In genomic region chr1:156386134-156386901, GRCh38 we compare ENCODE assay signal across 13 cellular contexts. TPM values are rescaled to one million over a fixed set of nuclear protein-coding genes. Genes with fewer than 3 reads are reported as not detected.
"Had no signal": no experiment of that assay in that cellular context is flagged by ENCODE, and none has a peak within 500 bp of the region (broad histone marks: within the 10 kb centered on the region; RNA-seq: fewer than 3 reads in every experiment).

No MANE protein-coding gene starts in this region.

- H3K9me3 Mint-ChIP-seq: activated CD4-positive, alpha-beta memory T cell treated with anti-CD3 and anti-CD28 coated beads, Interleukin-2, amount 10 ng/mL, durations not matched to agents 7 days and 5 days; activated T-cell treated with anti-CD3 and anti-CD28 coated beads, Interleukin-2, amount 50 U/mL, for 4 hours; endodermal cell; naive B cell; stimulated activated effector memory CD8-positive, alpha-beta T cell treated with anti-CD3 and anti-CD28 coated beads, Interleukin-12 subunit alpha, Interleukin-12 subunit beta, amount 100 ng/mL, for 72 hours; WTC11 had no signal

- H3K4me1 ChIP-seq: transverse colon had no signal

- H3K36me3 ChIP-seq: gastroesophageal sphincter, neutrophil, transverse colon had no signal

- H3K27ac ChIP-seq: gastroesophageal sphincter, neutrophil, transverse colon had no signal

- DNase-seq: islet precursor cell had no signal

- H3K9me3 ChIP-seq: gastroesophageal sphincter, neutrophil, transverse colon had no signal

- H3K4me3 ChIP-seq: gastroesophageal sphincter, transverse colon had no signal

- H3K4me3 Mint-ChIP-seq: activated CD4-positive, alpha-beta memory T cell treated with anti-CD3 and anti-CD28 coated beads, Interleukin-2, amount 10 ng/mL, durations not matched to agents 7 days and 5 days; activated T-cell treated with anti-CD3 and anti-CD28 coated beads, Interleukin-2, amount 50 U/mL, for 4 hours; endodermal cell; stimulated activated effector memory CD8-positive, alpha-beta T cell treated with anti-CD3 and anti-CD28 coated beads, Interleukin-12 subunit alpha, Interleukin-12 subunit beta, amount 100 ng/mL, for 72 hours; WTC11 had no signal

- H3K36me3 Mint-ChIP-seq: naive B cell; stimulated activated effector memory CD8-positive, alpha-beta T cell treated with anti-CD3 and anti-CD28 coated beads, Interleukin-12 subunit alpha, Interleukin-12 subunit beta, amount 100 ng/mL, for 72 hours; WTC11 had no signal

- H3K27ac Mint-ChIP-seq: activated CD4-positive, alpha-beta memory T cell treated with anti-CD3 and anti-CD28 coated beads, Interleukin-2, amount 10 ng/mL, durations not matched to agents 7 days and 5 days; endodermal cell; stimulated activated effector memory CD8-positive, alpha-beta T cell treated with anti-CD3 and anti-CD28 coated beads, Interleukin-12 subunit alpha, Interleukin-12 subunit beta, amount 100 ng/mL, for 72 hours; WTC11 had no signal

RNA-seq across cellular contexts. Expression of gene RHBG, which starts 17.3 kb away (rescaled TPM):
- total RNA-seq: activated CD4-positive, alpha-beta memory T cell treated with anti-CD3 and anti-CD28 coated beads, Interleukin-2, amount 10 ng/mL, durations not matched to agents 7 days and 5 days; activated T-cell treated with anti-CD3 and anti-CD28 coated beads, Interleukin-2, amount 50 U/mL, for 4 hours; dermis blood vessel endothelial cell; gastroesophageal sphincter; lung microvascular endothelial cell; mononuclear cell; transverse colon had no signal

RNA-seq across cellular contexts. Expression of gene TSACC, which starts 48.0 kb away (rescaled TPM):
- total RNA-seq: dermis blood vessel endothelial cell, gastroesophageal sphincter, lung microvascular endothelial cell, mononuclear cell, transverse colon had no signal
